8 cellular contexts compared by ENCODE assay signal in the genomic region with DNA sequence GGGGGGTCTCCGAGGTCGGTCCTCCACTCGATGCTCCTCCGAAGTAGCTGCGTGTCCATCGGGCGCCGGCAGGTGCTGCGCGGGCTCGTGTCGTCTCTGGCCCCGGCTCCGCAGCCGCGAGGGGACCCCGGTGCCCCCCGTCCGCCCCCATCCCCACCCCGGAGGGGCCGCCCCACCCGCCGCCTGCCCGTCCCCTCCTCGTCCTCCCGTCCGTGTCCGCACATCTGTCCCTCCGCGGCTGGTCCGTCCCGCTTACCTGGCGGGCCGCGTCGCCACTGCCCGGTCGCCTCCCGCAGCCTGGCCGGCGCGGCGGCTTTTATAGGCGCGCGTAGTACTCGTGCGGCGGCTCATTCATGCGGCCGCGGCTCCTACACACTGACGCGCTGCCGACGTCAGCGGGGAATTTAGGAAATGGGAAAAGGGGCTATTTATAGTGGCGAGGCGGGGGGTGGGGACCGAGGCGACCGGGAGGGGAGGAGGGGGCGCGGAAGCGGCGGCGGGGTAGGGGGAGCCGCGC. TPM values are rescaled to one million over a fixed set of nuclear protein-coding genes. Genes with fewer than 3 reads are reported as not detected.
DNase-seq lines count a peak whose midpoint lies in the region; ATAC-seq and TF ChIP-seq lines count a peak whose summit lies in the region.

No MANE protein-coding gene starts in this region.

- ATAC-seq in activated CD4-positive, alpha-beta T cell treated with anti-CD3 and anti-CD28 coated beads for 36 hours = no peak
- no peak for ATAC-seq in T-helper 17 cell
- ATAC-seq in HG03097 (IDR thresholded peaks at IDR 0.05; ENCODE audit: low FRiP score, unreplicated experiment) = no peak

- POLR2A ChIA-PET in activated CD4-positive, alpha-beta T cell treated with anti-CD3 and anti-CD28 coated beads for 36 hours (lab: Charles Lee) = no interaction called here

- 0 to 2% (median 1%) methylated on average over 3 to 69 of the region's 69 CpGs for WGBS in stomach, 5 donors

- H3K27ac ChIP-seq in stomach = peak overlapping the region; percentile 29 to 81 (median 52)

- no peak for TF ChIP-seq EP300 in stomach (IDR thresholded peaks at IDR 0.05)

- peaks cover 1% of the 10 kb centered on the region for H3K36me3 Mint-ChIP-seq in activated CD4-positive, alpha-beta T cell treated with anti-CD3 and anti-CD28 coated beads for 36 hours (ENCODE audit: low read depth)
- H3K36me3 Mint-ChIP-seq in T-helper 17 cell (ENCODE audit: low read depth) (no peaks in the 10 kb centered on the region), glutamatergic neuron (ENCODE audit: unreplicated experiment) (no peaks in the 10 kb centered on the region)

- H3K27me3 Mint-ChIP-seq in activated CD4-positive, alpha-beta T cell treated with anti-CD3 and anti-CD28 coated beads for 36 hours = peaks cover 11% of the 10 kb centered on the region
- no peaks in the 10 kb centered on the region for H3K27me3 Mint-ChIP-seq in T-helper 17 cell
- H3K27me3 Mint-ChIP-seq in glutamatergic neuron (ENCODE audit: unreplicated experiment) = peaks cover 14% of the 10 kb centered on the region

- peaks cover 0 to 75% (median 40%) of the 10 kb centered on the region in 3 donors for H3K27me3 ChIP-seq in stomach

- no peak for TF ChIP-seq POLR2A in stomach (IDR thresholded peaks at IDR 0.05)

- H3K27ac Mint-ChIP-seq in activated CD4-positive, alpha-beta T cell treated with anti-CD3 and anti-CD28 coated beads for 36 hours = no peak overlapping the region
- H3K27ac Mint-ChIP-seq in T-helper 17 cell (no peak overlapping the region), glutamatergic neuron (ENCODE audit: unreplicated experiment) (no peak overlapping the region)

- no peaks in the 10 kb centered on the region for H3K9me3 ChIP-seq in T-helper 17 cell (ENCODE audit: control insufficient read depth, low read length, poor library complexity, severe bottlenecking)
- H3K9me3 ChIP-seq in stomach = no peaks in the 10 kb centered on the region

- DNase-seq in activated CD4-positive, alpha-beta T cell treated with anti-CD3 and anti-CD28 coated beads for 36 hours = peak; percentile 52
- no peak for DNase-seq in activated CD4-positive, alpha-beta T cell treated with anti-CD3 and anti-CD28 coated beads, Interleukin-2, amount 50 U/mL, for 4 hours
- no peak for DNase-seq in T-helper 17 cell
- peak; percentile 46 for DNase-seq in glutamatergic neuron
- peak; percentile 52 for DNase-seq in stomach
- no peak for DNase-seq in NCI-H526 treated with DMSO at 0.1 percent for 48 hours (lab: John Stamatoyannopoulos, UW)
- no peak for DNase-seq in DMS79 (lab: John Stamatoyannopoulos, UW)

- CTCF ChIA-PET in activated CD4-positive, alpha-beta T cell treated with anti-CD3 and anti-CD28 coated beads for 36 hours (lab: Charles Lee) = no interaction called here

- H3K4me1 ChIP-seq in stomach = peaks cover 45 to 66% (median 58%) of the 10 kb centered on the region in 4 donors

- no peaks in the 10 kb centered on the region for H3K36me3 ChIP-seq in stomach

- H3K4me3 Mint-ChIP-seq in activated CD4-positive, alpha-beta T cell treated with anti-CD3 and anti-CD28 coated beads for 36 hours = peak overlapping the region; percentile 43
- H3K4me3 Mint-ChIP-seq in T-helper 17 cell (peak overlapping the region; percentile 76), glutamatergic neuron (ENCODE audit: unreplicated experiment) (no peak overlapping the region)

- peaks cover 27% of the 10 kb centered on the region for H3K4me1 Mint-ChIP-seq in activated CD4-positive, alpha-beta T cell treated with anti-CD3 and anti-CD28 coated beads for 36 hours
- H3K4me1 Mint-ChIP-seq in T-helper 17 cell (peaks cover 25% of the 10 kb centered on the region), glutamatergic neuron (ENCODE audit: low read depth, unreplicated experiment) (peaks cover 3% of the 10 kb centered on the region)

- TF ChIP-seq CTCF in glutamatergic neuron (IDR thresholded peaks at IDR 0.05; ENCODE audit: partially characterized antibody, unreplicated experiment) = no peak
- no peak for TF ChIP-seq CTCF in stomach (IDR thresholded peaks at IDR 0.05)

- H3K9me3 Mint-ChIP-seq in activated CD4-positive, alpha-beta T cell treated with anti-CD3 and anti-CD28 coated beads for 36 hours (ENCODE audit: low read depth) = no peaks in the 10 kb centered on the region
- H3K9me3 Mint-ChIP-seq in glutamatergic neuron (ENCODE audit: unreplicated experiment) = peaks cover 9% of the 10 kb centered on the region

- peak overlapping the region; percentile 59 to 85 (median 76) for H3K4me3 ChIP-seq in stomach

- intact Hi-C loops in activated CD4-positive, alpha-beta T cell treated with anti-CD3 and anti-CD28 coated beads for 36 hours (cut with DNase I, micrococcal nuclease) = loop anchor here (1.0 to 5.0 kb wide), 8 partner anchors 36 to 661 kb away; a partner anchor contains a TSS
- intact Hi-C loops in stomach (cut with DNase I; ENCODE audit: low total_unique reads) = no loop called here

RNA-seq across cellular contexts. Expression of a gene that starts 4.0 kb away (rescaled TPM):
- 10 to 100 TPM; 13.6 to 16.5 TPM for total RNA-seq in activated CD4-positive, alpha-beta T cell treated with anti-CD3 and anti-CD28 coated beads for 36 hours
- total RNA-seq in T-helper 17 cell = 1 to 10 TPM; 4.6 to 8.1 TPM
- 2.5 TPM for total RNA-seq in glutamatergic neuron (ENCODE audit: unreplicated experiment)
- total RNA-seq in stomach = 100 to 1,000 TPM in 1 of 5 donors, 10 to 100 TPM in 1, 1 to 10 TPM in 3; 7.6 to 107 (median 9.4) TPM
- polyA plus RNA-seq in stomach = 10 to 100 TPM in 1 of 3 donors, 1 to 10 TPM in 2; 1.5 to 11.2 (median 6.2) TPM

RNA-seq across cellular contexts. Expression of a gene that starts 9.1 kb away (rescaled TPM):
- total RNA-seq in activated CD4-positive, alpha-beta T cell treated with anti-CD3 and anti-CD28 coated beads for 36 hours = 10 to 100 TPM; 31.4 to 38.6 TPM
- total RNA-seq in T-helper 17 cell (10 to 100 TPM; 28.4 to 35.2 TPM), glutamatergic neuron (ENCODE audit: unreplicated experiment) (16.3 TPM), stomach (10 to 100 TPM in 3 of 5 donors, 1 to 10 TPM in 1, not detected in 1; 3.1 to 31.9 (median 17.3) TPM)
- polyA plus RNA-seq in stomach = 10 to 100 TPM; 60.3 to 83.4 (median 66.7) TPM

RNA-seq across cellular contexts. Expression of a gene that starts 21.0 kb away (rescaled TPM):
- total RNA-seq in activated CD4-positive, alpha-beta T cell treated with anti-CD3 and anti-CD28 coated beads for 36 hours = 10 to 100 TPM; 29.1 to 37.0 TPM
- total RNA-seq in T-helper 17 cell = 10 to 100 TPM; 85.1 to 92.6 TPM
- 36.4 TPM for total RNA-seq in glutamatergic neuron (ENCODE audit: unreplicated experiment)
- 100 to 1,000 TPM in 2 of 5 donors, 10 to 100 TPM in 3; 26.1 to 188 (median 95.0) TPM for total RNA-seq in stomach
- polyA plus RNA-seq in stomach = 10 to 100 TPM; 11.6 to 27.9 (median 17.7) TPM

RNA-seq across cellular contexts. Expression of a gene that starts 25.8 kb away (rescaled TPM):
- total RNA-seq in activated CD4-positive, alpha-beta T cell treated with anti-CD3 and anti-CD28 coated beads for 36 hours = under 1 TPM; 0.11 to 0.18 TPM
- total RNA-seq in T-helper 17 cell (under 1 TPM; 0.21 to 0.90 TPM), glutamatergic neuron (ENCODE audit: unreplicated experiment) (50.3 TPM), stomach (under 1 TPM in 2 of 5 donors, not detected in 3; 0.58 to 0.92 TPM)
- under 1 TPM in 2 of 3 donors, not detected in 1; 0.50 to 0.85 TPM for polyA plus RNA-seq in stomach

Comparison
In these comparisons a context has a peak if more than half of its experiments do, and no peak if none do; other contexts are left out.
1. DNase-seq: peak in activated CD4-positive, alpha-beta T cell treated with anti-CD3 and anti-CD28 coated beads for 36 hours (single experiment), glutamatergic neuron (single experiment) and stomach (single experiment); none in activated CD4-positive, alpha-beta T cell treated with anti-CD3 and anti-CD28 coated beads, Interleukin-2, amount 50 U/mL, for 4 hours (0 of 2), T-helper 17 cell (0 of 3), NCI-H526 treated with DMSO at 0.1 percent for 48 hours (single experiment) and DMS79 (single experiment).